ENCODE assay signal across 16 cellular contexts in genomic region chr2:239300242-239300641, GRCh38.
DNase-seq lines count a peak whose midpoint lies in the region; ATAC-seq and TF ChIP-seq lines count a peak whose summit lies in the region.
"Had no signal": no experiment of that assay in that cellular context is flagged by ENCODE, and none has a peak within 500 bp of the region (broad histone marks: within the 10 kb centered on the region; RNA-seq: fewer than 3 reads in every experiment).

No MANE protein-coding gene starts in this region.

- POLR2A ChIA-PET in T-cell (lab: Charles Lee), result interaction anchor here in 1 of 2 donors (0.5 kb wide), 1 partner anchor 88 kb away, joined by 3 read pairs; no protein-coding TSS in a partner anchor

- H4K20me1 ChIP-seq in hepatocyte (ENCODE audit: insufficient read depth, poor library complexity, severe bottlenecking), result peaks cover 5% of the 10 kb centered on the region

- peaks cover 11 to 78% (median 38%) of the 10 kb centered on the region in 4 donors for H3K4me1 Mint-ChIP-seq in CD4-positive, CD25-positive, alpha-beta regulatory T cell
- H3K4me1 Mint-ChIP-seq in T-cell, result peaks cover 63 to 79% (median 72%) of the 10 kb centered on the region in 3 donors
- H3K4me1 Mint-ChIP-seq in activated T-helper 2 cell treated with anti-CD3 and anti-CD28 coated beads, Interferon-gamma antibody, Interleukin-2, Interleukin-4, amounts not matched to agents 10 μg/mL and 5 μg/mL and 100 μg/mL, durations not matched to agents 14 hours and 24 hours and 36 hours (ENCODE audit: low read depth), result peaks cover 70% of the 10 kb centered on the region

- no peak for TF ChIP-seq CTCF in hepatocyte (IDR thresholded peaks at IDR 0.05; ENCODE audit: poor library complexity)
- no peak for TF ChIP-seq CTCF in GM13977 (IDR thresholded peaks at IDR 0.05; ENCODE audit: extremely low read depth, insufficient read depth, missing control alignments)

- peak overlapping the region in 1 of 4 donors; percentile 74 for H3K4me3 Mint-ChIP-seq in CD4-positive, CD25-positive, alpha-beta regulatory T cell
- no peak overlapping the region for H3K4me3 Mint-ChIP-seq in T-cell
- H3K4me3 Mint-ChIP-seq in activated T-helper 2 cell treated with anti-CD3 and anti-CD28 coated beads, Interferon-gamma antibody, Interleukin-2, Interleukin-4, amounts not matched to agents 10 μg/mL and 5 μg/mL and 100 μg/mL, durations not matched to agents 14 hours and 24 hours and 36 hours (ENCODE audit: low read depth), result no peak overlapping the region
- H3K4me3 Mint-ChIP-seq: natural killer cell treated with Interleukin-12 subunit alpha and Interleukin-12 subunit beta and Interleukin-15 and Interleukin-18, amount 100 ng/mL, for 72 hours had no signal

- H3K79me2 ChIP-seq in hepatocyte, result peaks cover 88% of the 10 kb centered on the region

- H3K9me3 Mint-ChIP-seq in CD4-positive, CD25-positive, alpha-beta regulatory T cell, result peaks cover 0 to 2% (median 0%) of the 10 kb centered on the region in 7 donors
- H3K9me3 Mint-ChIP-seq in T-cell, result no peaks in the 10 kb centered on the region
- H3K9me3 Mint-ChIP-seq in activated T-helper 2 cell treated with anti-CD3 and anti-CD28 coated beads, Interferon-gamma antibody, Interleukin-2, Interleukin-4, amounts not matched to agents 10 μg/mL and 5 μg/mL and 100 μg/mL, durations not matched to agents 14 hours and 24 hours and 36 hours, result no peaks in the 10 kb centered on the region
- H3K9me3 Mint-ChIP-seq: natural killer cell treated with Interleukin-12 subunit alpha and Interleukin-12 subunit beta and Interleukin-15 and Interleukin-18, amount 100 ng/mL, for 72 hours had no signal

- H3K9me3 ChIP-seq in CD4-positive, CD25-positive, alpha-beta regulatory T cell (ENCODE audit: control insufficient read depth in 2 of 2, low read length in 2 of 2), result no peaks in the 10 kb centered on the region
- no peaks in the 10 kb centered on the region for H3K9me3 ChIP-seq in hepatocyte (ENCODE audit: low read depth)
- H3K9me3 ChIP-seq: BE2C, lower lobe of right lung had no signal

- H3K27ac ChIP-seq in CD4-positive, CD25-positive, alpha-beta regulatory T cell (ENCODE audit: insufficient read depth, low read length, poor library complexity, severe bottlenecking), result no peak overlapping the region
- peak overlapping the region; percentile 53 for H3K27ac ChIP-seq in hepatocyte
- H3K27ac ChIP-seq: cardiac muscle cell, lower lobe of right lung had no signal

- no peak for DNase-seq in CD4-positive, CD25-positive, alpha-beta regulatory T cell
- DNase-seq in T-cell, result no peak
- no peak for DNase-seq in hepatocyte (ENCODE audit: low spot score)
- peak; percentile 59 for DNase-seq in sciatic nerve (ENCODE audit: low spot score)
- DNase-seq in GM13977 (ENCODE audit: low spot score), result no peak
- DNase-seq in activated T-helper 2 cell treated with anti-CD3 and anti-CD28 coated beads, Interferon-gamma antibody, Interleukin-2, Interleukin-4, amounts not matched to agents 10 μg/mL and 5 μg/mL and 100 μg/mL, durations not matched to agents 14 hours and 24 hours and 36 hours (ENCODE audit: low spot score), result no peak
- DNase-seq in DMS79 treated with DMSO at 0.1 percent for 48 hours (lab: John Stamatoyannopoulos, UW), result no peak
- DNase-seq: activated CD4-positive, alpha-beta T cell treated with anti-CD3 and anti-CD28 coated beads, Interleukin-2, amount 50 U/mL, for 1 hour; activated T-cell treated with anti-CD3 and anti-CD28 coated beads for 4 hours; lower lobe of right lung; NCI-H446 treated with DMSO at 0.1 percent for 48 hours; SHP77 treated with DMSO at 0.1 percent for 48 hours; stimulated activated CD4-positive, alpha-beta T cell treated with anti-CD3 and anti-CD28 coated beads, Interleukin-2, amount 100 ng/mL, for 24 hours had no signal

- intact Hi-C loops in sciatic nerve (cut with DNase I), result no loop called here
- intact Hi-C loops in activated T-helper 2 cell treated with anti-CD3 and anti-CD28 coated beads, Interferon-gamma antibody, Interleukin-2, Interleukin-4, amounts not matched to agents 10 μg/mL and 5 μg/mL and 100 μg/mL, durations not matched to agents 14 hours and 24 hours and 36 hours (cut with micrococcal nuclease), result no loop called here

- H3K4me1 ChIP-seq in CD4-positive, CD25-positive, alpha-beta regulatory T cell (ENCODE audit: control insufficient read depth, insufficient read depth, low read length, poor library complexity, severe bottlenecking), result peaks cover 52% of the 10 kb centered on the region
- H3K4me1 ChIP-seq in hepatocyte (ENCODE audit: insufficient read depth), result peaks cover 62% of the 10 kb centered on the region

- H3K4me2 ChIP-seq in hepatocyte, result peak overlapping the region; percentile 62

- no peaks in the 10 kb centered on the region for H3K27me3 Mint-ChIP-seq in CD4-positive, CD25-positive, alpha-beta regulatory T cell
- H3K27me3 Mint-ChIP-seq in T-cell, result no peaks in the 10 kb centered on the region
- no peaks in the 10 kb centered on the region for H3K27me3 Mint-ChIP-seq in activated T-helper 2 cell treated with anti-CD3 and anti-CD28 coated beads, Interferon-gamma antibody, Interleukin-2, Interleukin-4, amounts not matched to agents 10 μg/mL and 5 μg/mL and 100 μg/mL, durations not matched to agents 14 hours and 24 hours and 36 hours (ENCODE audit: low read depth)
- H3K27me3 Mint-ChIP-seq: natural killer cell treated with Interleukin-12 subunit alpha and Interleukin-12 subunit beta and Interleukin-15 and Interleukin-18, amount 100 ng/mL, for 72 hours had no signal

- WGBS in hepatocyte (ENCODE audit: low lambda C conversion rate, missing lambda C conversion rate), result 99% methylated on average over 5 of the region's 5 CpGs

- CTCF ChIA-PET in T-cell (lab: Charles Lee), result no interaction called here

- no peaks in the 10 kb centered on the region for H3K36me3 ChIP-seq in CD4-positive, CD25-positive, alpha-beta regulatory T cell (ENCODE audit: control insufficient read depth, insufficient read depth, low read length)
- no peaks in the 10 kb centered on the region for H3K36me3 ChIP-seq in hepatocyte (replicated peaks; ENCODE audit: insufficient read depth, low read depth)
- H3K36me3 ChIP-seq: BE2C, cardiac muscle cell, lower lobe of right lung had no signal

- peak overlapping the region in 2 of 3 donors; percentile 57 to 95 for H3K27ac Mint-ChIP-seq in CD4-positive, CD25-positive, alpha-beta regulatory T cell
- H3K27ac Mint-ChIP-seq in T-cell, result peak overlapping the region; percentile 73 to 79
- H3K27ac Mint-ChIP-seq in activated T-helper 2 cell treated with anti-CD3 and anti-CD28 coated beads, Interferon-gamma antibody, Interleukin-2, Interleukin-4, amounts not matched to agents 10 μg/mL and 5 μg/mL and 100 μg/mL, durations not matched to agents 14 hours and 24 hours and 36 hours, result no peak overlapping the region
- H3K27ac Mint-ChIP-seq: natural killer cell treated with Interleukin-12 subunit alpha and Interleukin-12 subunit beta and Interleukin-15 and Interleukin-18, amount 100 ng/mL, for 72 hours had no signal

- no peak overlapping the region for H2AFZ ChIP-seq in hepatocyte

- H3K36me3 Mint-ChIP-seq in CD4-positive, CD25-positive, alpha-beta regulatory T cell, result peaks cover 5% of the 10 kb centered on the region
- H3K36me3 Mint-ChIP-seq in T-cell, result no peaks in the 10 kb centered on the region
- peaks cover 11% of the 10 kb centered on the region for H3K36me3 Mint-ChIP-seq in activated T-helper 2 cell treated with anti-CD3 and anti-CD28 coated beads, Interferon-gamma antibody, Interleukin-2, Interleukin-4, amounts not matched to agents 10 μg/mL and 5 μg/mL and 100 μg/mL, durations not matched to agents 14 hours and 24 hours and 36 hours (ENCODE audit: low read depth)
- H3K36me3 Mint-ChIP-seq: natural killer cell treated with Interleukin-12 subunit alpha and Interleukin-12 subunit beta and Interleukin-15 and Interleukin-18, amount 100 ng/mL, for 72 hours had no signal

- H3K27me3 ChIP-seq in CD4-positive, CD25-positive, alpha-beta regulatory T cell (ENCODE audit: control insufficient read depth, insufficient read depth, low read length), result no peaks in the 10 kb centered on the region
- H3K27me3 ChIP-seq in hepatocyte, result no peaks in the 10 kb centered on the region
- H3K27me3 ChIP-seq: BE2C, cardiac muscle cell had no signal

- in situ Hi-C loops in GM13977 (cut with MboI; ENCODE audit: low pct_unique_long_range_greater_than_20kb, low sequenced_read_pairs, unreplicated experiment), result no loop called here

- no peak overlapping the region for H3K4me3 ChIP-seq in CD4-positive, CD25-positive, alpha-beta regulatory T cell (ENCODE audit: low read depth, low read length)
- H3K4me3 ChIP-seq in hepatocyte, result no peak overlapping the region
- H3K4me3 ChIP-seq: cardiac muscle cell, lower lobe of right lung had no signal

- no peak for ATAC-seq in CD4-positive, CD25-positive, alpha-beta regulatory T cell (ENCODE audit: low read depth in 2 of 2)
- ATAC-seq in T-cell (replicated peaks in 1 of 4) (no peak), sciatic nerve (peak; percentile 34)
- ATAC-seq: lower lobe of right lung; natural killer cell treated with Interleukin-12 subunit alpha and Interleukin-12 subunit beta and Interleukin-15 and Interleukin-18, amount 100 ng/mL, for 72 hours had no signal

- no peaks in the 10 kb centered on the region for H3K9me2 ChIP-seq in hepatocyte (replicated peaks; ENCODE audit: insufficient read depth)
